8 cellular contexts compared by ENCODE assay signal in the genomic region with DNA sequence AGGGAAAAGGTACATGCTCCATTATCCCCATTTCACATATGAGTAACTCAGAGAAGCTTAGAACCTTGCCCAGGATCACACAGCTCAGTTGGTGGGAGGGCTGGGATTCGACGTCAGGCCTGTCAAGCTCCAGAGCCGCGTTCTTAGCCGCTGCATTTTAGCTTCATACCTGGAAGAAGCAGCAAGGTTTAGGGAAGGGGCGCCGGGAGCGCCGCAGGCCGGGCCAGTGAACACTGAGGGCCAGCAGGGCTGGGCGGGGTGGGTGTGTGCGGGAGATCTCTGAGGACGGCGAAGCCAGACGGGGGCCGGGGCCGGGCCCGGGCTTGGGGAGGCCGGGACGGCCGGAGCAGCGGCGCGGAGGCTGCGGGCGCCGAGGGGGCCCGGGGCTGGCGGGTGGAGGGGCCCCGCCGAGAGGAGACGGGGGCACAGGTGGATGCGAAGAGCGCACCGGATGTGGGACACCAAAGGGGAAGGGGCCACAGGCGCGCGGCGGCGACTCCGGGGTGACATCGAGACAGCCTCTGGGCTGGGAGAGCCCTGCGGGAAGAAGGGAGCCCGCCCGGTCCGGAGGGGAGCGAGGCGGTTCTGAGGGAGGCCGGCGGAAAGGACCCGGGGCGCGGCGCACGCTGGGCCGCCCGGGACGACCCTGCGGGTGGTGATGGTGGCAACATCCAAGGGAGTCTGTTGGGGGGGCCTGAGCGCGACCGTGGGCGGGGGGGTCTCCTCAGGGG. TPM values are rescaled to one million over a fixed set of nuclear protein-coding genes. Genes with fewer than 3 reads are reported as not detected.
DNase-seq lines count a peak whose midpoint lies in the region; ATAC-seq and TF ChIP-seq lines count a peak whose summit lies in the region.

No MANE protein-coding gene starts in this region.

- peaks cover 20% of the 10 kb centered on the region for H3K36me3 Mint-ChIP-seq in WTC11

- TF ChIP-seq CTCF in AG09309 (IDR thresholded peaks at IDR 0.05; ENCODE audit: control insufficient read depth, insufficient read depth, low read depth, low read length, missing control alignments) (no peak), WTC11 (IDR thresholded peaks at IDR 0.05) (no peak)

- peak overlapping the region; percentile 81 for H3K27ac ChIP-seq in cingulate gyrus (ENCODE audit: low read depth, low read length)

- H3K27ac Mint-ChIP-seq in WTC11, result no peak overlapping the region

- peak overlapping the region; percentile 75 for H3K4me3 Mint-ChIP-seq in WTC11

- peak overlapping the region; percentile 76 for H3K4me3 ChIP-seq in AG09309 (ENCODE audit: control insufficient read depth, low read depth, low read length)

- H3K9me3 Mint-ChIP-seq in WTC11, result no peaks in the 10 kb centered on the region

- DNase-seq in AG09309 (ENCODE audit: low read depth), result no peak
- peak; percentile 63 for DNase-seq in WTC11 (ENCODE audit: low spot score)
- DNase-seq in lung microvascular endothelial cell (ENCODE audit: low read depth in 2 of 2), result peak; percentile 26 to 37
- peak; percentile 44 for DNase-seq in stimulated activated CD8-positive, alpha-beta memory T cell treated with anti-CD3 and anti-CD28 coated beads, Interleukin-4, amount 100 ng/mL, for 24 hours (ENCODE audit: low read depth)
- no peak for DNase-seq in A172 (ENCODE audit: low spot score)

- ATAC-seq in GM19324 (IDR thresholded peaks at IDR 0.05; ENCODE audit: low FRiP score, unreplicated experiment) (peak; percentile 25), HG03442 (IDR thresholded peaks at IDR 0.05; ENCODE audit: unreplicated experiment) (peak; percentile 27), WTC11 (peak; percentile 17)

- H3K27me3 Mint-ChIP-seq in WTC11 (ENCODE audit: low read depth), result no peaks in the 10 kb centered on the region

- CTCF ChIA-PET in WTC11 (lab: Charles Lee), result interaction anchor here (1.0 to 2.5 kb wide), 5 partner anchors 9 to 69 kb away, joined by 3 to 7 read pairs (median 3); partner anchors contain the start of gene CHCHD1

- POLR2A ChIA-PET in WTC11 (lab: Charles Lee), result no interaction called here

- peaks cover 10% of the 10 kb centered on the region for H3K4me1 Mint-ChIP-seq in WTC11

TF ChIP-seq in WTC11, 78 proteins besides CTCF, POLR2A, EP300 and RAD21:
- TF ChIP-seq, protein P1, sequence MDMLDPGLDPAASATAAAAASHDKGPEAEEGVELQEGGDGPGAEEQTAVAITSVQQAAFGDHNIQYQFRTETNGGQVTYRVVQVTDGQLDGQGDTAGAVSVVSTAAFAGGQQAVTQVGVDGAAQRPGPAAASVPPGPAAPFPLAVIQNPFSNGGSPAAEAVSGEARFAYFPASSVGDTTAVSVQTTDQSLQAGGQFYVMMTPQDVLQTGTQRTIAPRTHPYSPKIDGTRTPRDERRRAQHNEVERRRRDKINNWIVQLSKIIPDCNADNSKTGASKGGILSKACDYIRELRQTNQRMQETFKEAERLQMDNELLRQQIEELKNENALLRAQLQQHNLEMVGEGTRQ (CRISPR knock-in tag; IDR thresholded peaks at IDR 0.05), result no peak
- TF ChIP-seq ZNF423 (CRISPR knock-in tag; IDR thresholded peaks at IDR 0.05), result peak; percentile 60; the same call in 1 of the 2 replicates
- TF ChIP-seq ZNF219 (CRISPR knock-in tag; IDR thresholded peaks at IDR 0.05; ENCODE audit: borderline replicate concordance), result 0 out of 2 replicates have a peak, but pooled peaks have one; percentile 34
- peak; percentile 7; the same call in 1 of the 2 replicates for TF ChIP-seq IRF1 (CRISPR knock-in tag; IDR thresholded peaks at IDR 0.05)
TF ChIP-seq in WTC11: peak in this region for 3.

RNA-seq across cellular contexts. Expression of gene NDST2, which starts 0.5 kb away (rescaled TPM):
- total RNA-seq in WTC11 (2021) (26.3 to 32.3 TPM (median 31.1 TPM) in 3 replicates), lung microvascular endothelial cell (5.4 and 6.5 TPM in 2 replicates)
- total RNA-seq in A172 (2014; rRNA removed; shearing (Covaris generic)), result 12.2 and 13.5 TPM in 2 replicates

RNA-seq across cellular contexts. Expression of gene ZSWIM8, which starts 25.5 kb away (rescaled TPM):
- total RNA-seq in WTC11 (2021), result 50.5 to 59.1 TPM (median 53.2 TPM) in 3 replicates
- total RNA-seq in lung microvascular endothelial cell, result 31.4 and 55.8 TPM in 2 replicates
- total RNA-seq in A172 (2014; rRNA removed; shearing (Covaris generic)), result 32.3 and 47.9 TPM in 2 replicates

RNA-seq across cellular contexts. Expression of gene CHCHD1, which starts 29.1 kb away (rescaled TPM):
- total RNA-seq in WTC11 (2021) (45.9 to 47.9 TPM (median 45.9 TPM) in 3 replicates), lung microvascular endothelial cell (21.6 and 28.6 TPM in 2 replicates)
- total RNA-seq in A172 (2014; rRNA removed; shearing (Covaris generic)), result 77.6 and 90.0 TPM in 2 replicates

Comparison
In these comparisons a context has a peak if more than half of its experiments do, and no peak if none do; other contexts are left out.
1. DNase-seq: peak in WTC11 (single experiment), lung microvascular endothelial cell (2 of 2) and stimulated activated CD8-positive, alpha-beta memory T cell treated with anti-CD3 and anti-CD28 coated beads, Interleukin-4, amount 100 ng/mL, for 24 hours (single experiment); none in AG09309 (single experiment) and A172 (single experiment).
2. Peak in every context shown above with its lines, with median percentiles within 50 percentile points of each other: ATAC-seq.